8 cellular contexts compared by ENCODE assay signal in genomic region chr3:9791790-9792404, GRCh38. TPM values are rescaled to one million over a fixed set of nuclear protein-coding genes. Genes with fewer than 3 reads are reported as not detected.
DNase-seq lines count a peak whose midpoint lies in the region; ATAC-seq, FAIRE-seq and TF ChIP-seq lines count a peak whose summit lies in the region.

No MANE protein-coding gene starts in this region.

- H3K9me3 ChIP-seq in SJCRH30 (replicated peaks) (no peaks in the 10 kb centered on the region), sigmoid colon (no peaks in the 10 kb centered on the region)

- intact Hi-C loops in sigmoid colon (cut with DNase I) = loop anchor here (2.0 to 5.0 kb wide), 2 partner anchors 43 to 60 kb away; partner anchors contain the start of genes BRPF1 and OGG1

- TF ChIP-seq EP300 in sigmoid colon (IDR thresholded peaks at IDR 0.05) = no peak

- H3K27me3 ChIP-seq in SJCRH30 (no peaks in the 10 kb centered on the region), sigmoid colon (no peaks in the 10 kb centered on the region)

- peak; percentile 9 for TF ChIP-seq POLR2A in GM12891 (IDR thresholded peaks at IDR 0.05; ENCODE audit: low read depth, low read length)
- no peak for TF ChIP-seq POLR2A in sigmoid colon (IDR thresholded peaks at IDR 0.05)

- WGBS in sigmoid colon, 2 donors = 14% methylated on average over 14 of the region's 14 CpGs

- no peak for TF ChIP-seq CTCF in fibroblast of pulmonary artery (IDR thresholded peaks at IDR 0.05; ENCODE audit: low read length, missing control alignments)
- TF ChIP-seq CTCF in sigmoid colon (IDR thresholded peaks at IDR 0.05) = no peak

- DNase-seq in GM12891 (ENCODE audit: insufficient read length, low spot score) (no peak), SJCRH30 (no peak), fibroblast of pulmonary artery (ENCODE audit: low read depth) (no peak), sigmoid colon (no peak)
- DNase-seq in NK-92 treated with Interleukin-12 subunit alpha and Interleukin-12 subunit beta, amount 100 ng/mL, for 24 hours (lab: John Stamatoyannopoulos, UW) = no peak

- H3K4me3 ChIP-seq in SJCRH30 = peak overlapping the region; percentile 79
- H3K4me3 ChIP-seq in fibroblast of pulmonary artery (replicated peaks; ENCODE audit: low read depth, low read length) = peak overlapping the region; percentile 99
- H3K4me3 ChIP-seq in sigmoid colon = peak overlapping the region; percentile 60 to 99 (median 84)

- peak overlapping the region; percentile 97 for H3K27ac ChIP-seq in SJCRH30
- H3K27ac ChIP-seq in sigmoid colon = peak overlapping the region; percentile 86 to 98 (median 96)

- peaks cover 7% of the 10 kb centered on the region for H3K4me1 ChIP-seq in SJCRH30
- peaks cover 0 to 40% (median 36%) of the 10 kb centered on the region in 4 donors for H3K4me1 ChIP-seq in sigmoid colon

- H3K36me3 ChIP-seq in SJCRH30 (peaks cover 5% of the 10 kb centered on the region; the same call in 1 of the 2 replicates), sigmoid colon (peaks cover 6 to 48% (median 19%) of the 10 kb centered on the region in 4 donors)

- ATAC-seq in HG02588 (IDR thresholded peaks at IDR 0.05; ENCODE audit: unreplicated experiment) (no peak), HG03108 (IDR thresholded peaks at IDR 0.05; ENCODE audit: unreplicated experiment) (no peak), GM18858 (IDR thresholded peaks at IDR 0.05; ENCODE audit: unreplicated experiment) (no peak)

- no peak for FAIRE-seq in GM12891 (lab: Jason Lieb, UNC)

TF ChIP-seq in GM12891, 5 proteins besides CTCF, POLR2A, EP300 and RAD21:
- TF ChIP-seq SPI1 (IDR thresholded peaks at IDR 0.05; ENCODE audit: low read depth, low read length) = no peak
- TF ChIP-seq PAX5 (IDR thresholded peaks at IDR 0.05; ENCODE audit: insufficient read depth, low read length, severe bottlenecking) = no peak
- no peak for TF ChIP-seq POLR2AphosphoS5 (IDR thresholded peaks at IDR 0.05; ENCODE audit: low read depth, low read length)
- no peak for TF ChIP-seq TAF1 (IDR thresholded peaks at IDR 0.05; ENCODE audit: low read depth, low read length)
- TF ChIP-seq POU2F2 (IDR thresholded peaks at IDR 0.05; ENCODE audit: low read depth, low read length) = no peak

RNA-seq across cellular contexts. Expression of gene TADA3, which starts 0.4 kb away (rescaled TPM):
- polyA plus RNA-seq in GM12891 (2012; ENCODE audit: low read depth, missing spikeins) = 34.8 TPM
- 58.5 and 59.3 TPM in 2 replicates for total RNA-seq in SJCRH30 (2014; rRNA removed; shearing (Covaris generic))
- 10 to 100 TPM; 53.2 to 72.9 (median 67.6) TPM for total RNA-seq in sigmoid colon
- 10 to 100 TPM; 52.2 to 87.1 (median 78.4) TPM for polyA plus RNA-seq in sigmoid colon

RNA-seq across cellular contexts. Expression of gene ARPC4, which starts 1.0 kb away (rescaled TPM):
- 296 TPM for polyA plus RNA-seq in GM12891 (2012; ENCODE audit: low read depth, missing spikeins)
- total RNA-seq in SJCRH30 (2014; rRNA removed; shearing (Covaris generic)) = 87.4 and 96.9 TPM in 2 replicates
- total RNA-seq in sigmoid colon = 100 to 1,000 TPM in 3 of 4 donors, 10 to 100 TPM in 1; 75.6 to 150 (median 128) TPM
- polyA plus RNA-seq in sigmoid colon = 100 to 1,000 TPM; 190 to 240 (median 211) TPM

RNA-seq across cellular contexts. Expression of gene TTLL3, which starts 18.2 kb away (rescaled TPM):
- polyA plus RNA-seq in GM12891 (2012; ENCODE audit: low read depth, missing spikeins) = 17.3 TPM
- total RNA-seq in SJCRH30 (2014; rRNA removed; shearing (Covaris generic)) = 7.0 and 14.9 TPM in 2 replicates
- 100 to 1,000 TPM in 1 of 4 donors, 10 to 100 TPM in 3; 32.9 to 117 (median 45.1) TPM for total RNA-seq in sigmoid colon
- polyA plus RNA-seq in sigmoid colon = 10 to 100 TPM in 1 of 3 donors, 1 to 10 TPM in 2; 4.4 to 46.4 (median 9.0) TPM

RNA-seq across cellular contexts. Expression of gene CAMK1, which starts 22.1 kb away (rescaled TPM):
- polyA plus RNA-seq in GM12891 (2012; ENCODE audit: low read depth, missing spikeins) = 0.53 TPM
- 5.8 TPM in 2 replicates for total RNA-seq in SJCRH30 (2014; rRNA removed; shearing (Covaris generic))
- total RNA-seq in sigmoid colon = 10 to 100 TPM; 45.7 to 57.8 (median 56.5) TPM
- 10 to 100 TPM; 14.0 to 21.6 (median 19.7) TPM for polyA plus RNA-seq in sigmoid colon

RNA-seq across cellular contexts. Expression of gene OGG1, which starts 42.1 kb away (rescaled TPM):
- polyA plus RNA-seq in GM12891 (2012; ENCODE audit: low read depth, missing spikeins) = 10.0 TPM
- total RNA-seq in SJCRH30 (2014; rRNA removed; shearing (Covaris generic)) = 32.2 and 35.0 TPM in 2 replicates
- total RNA-seq in sigmoid colon = 10 to 100 TPM; 22.5 to 34.6 (median 31.4) TPM
- 10 to 100 TPM; 15.6 to 23.6 (median 16.9) TPM for polyA plus RNA-seq in sigmoid colon
